ENCODE assay signal across 21 cellular contexts in genomic region chr3:153176197-153176596, GRCh38.
"Had no signal": no experiment of that assay in that cellular context is flagged by ENCODE, and none has a peak within 500 bp of the region (broad histone marks: within the 10 kb centered on the region; RNA-seq: fewer than 3 reads in every experiment).

No MANE protein-coding gene starts in this region.

- FAIRE-seq: urothelium cell line had no signal

- DNase-seq: stimulated activated CD4-positive, alpha-beta T cell treated with anti-CD3 and anti-CD28 coated beads, Interleukin-2, amount 100 ng/mL, for 48 hours; stimulated activated CD4-positive, alpha-beta T cell treated with anti-CD3 and anti-CD28 coated beads, Interleukin-4, amount 100 ng/mL, for 1 hour; stimulated activated CD4-positive, alpha-beta T cell treated with anti-CD3 and anti-CD28 coated beads, Interleukin-4, amount 100 ng/mL, for 24 hours; stimulated activated CD4-positive, alpha-beta T cell treated with anti-CD3 and anti-CD28 coated beads, Interleukin-4, amount 100 ng/mL, for 4 hours; stimulated activated CD8-positive, alpha-beta memory T cell treated with anti-CD3 and anti-CD28 coated beads, Interleukin-4, amount 100 ng/mL, for 48 hours; stimulated activated naive B cell treated with anti-CD40 and anti-IgM and Interleukin-4, amounts not matched to agents 10 μg/mL and 1 μg/mL and 100 μg/mL, for 72 hours; stimulated activated naive CD4-positive, alpha-beta T cell; stimulated activated naive CD4-positive, alpha-beta T cell treated with Interleukin-2 at 50 U/mL for 16 hours; stimulated activated naive CD8-positive, alpha-beta T cell treated with anti-CD3 and anti-CD28 coated beads, Interleukin-15, amount 100 ng/mL, for 72 hours; stimulated activated naive CD8-positive, alpha-beta T cell treated with anti-CD3 and anti-CD28 coated beads, Interleukin-15, Interleukin-2, amounts not matched to agents 100 U/mL and 50 U/mL, for 24 hours; stomach; substantia nigra; testis; thyroid gland; tibial artery; transverse colon; trophoblast cell; upper lobe of left lung; upper lobe of right lung; uterus had no signal
